5 cellular contexts compared by ENCODE assay signal in genomic region chr15:97456541-97456940, GRCh38.
"Had no signal": no experiment of that assay in that cellular context is flagged by ENCODE, and none has a peak within 500 bp of the region (broad histone marks: within the 10 kb centered on the region; RNA-seq: fewer than 3 reads in every experiment).

No MANE protein-coding gene starts in this region.

- DNase-seq: H9, HCEC 1CT had no signal

- H3K4me3 ChIP-seq: GM23338 had no signal

- H3K27ac ChIP-seq: HL-60 had no signal

- ATAC-seq: HepG2 had no signal
